Comparison of ENCODE assay signal across 25 cellular contexts in the genomic region with DNA sequence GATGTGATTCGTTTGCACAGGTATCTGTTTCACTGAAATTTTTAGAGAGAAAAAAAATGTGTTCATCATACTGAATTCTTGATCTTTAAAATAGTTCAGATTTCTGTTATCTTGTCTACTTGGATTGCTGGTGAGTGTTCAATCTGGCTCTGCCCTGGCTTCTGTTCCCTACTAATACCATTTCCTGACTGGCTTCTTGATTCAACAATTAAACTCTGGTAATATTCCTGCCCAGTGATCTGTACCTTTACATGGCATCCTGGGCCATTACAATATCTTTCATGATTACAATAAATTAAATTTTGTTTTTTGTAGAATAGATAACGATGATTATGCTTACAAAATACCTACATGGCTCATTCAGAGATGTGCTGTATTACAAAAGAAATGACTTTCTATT.
"Had no signal": no experiment of that assay in that cellular context is flagged by ENCODE, and none has a peak within 500 bp of the region (broad histone marks: within the 10 kb centered on the region; RNA-seq: fewer than 3 reads in every experiment).

No MANE protein-coding gene starts in this region.

- ATAC-seq: stimulated activated effector memory CD8-positive, alpha-beta T cell treated with anti-CD3 and anti-CD28 coated beads, Interleukin-12 subunit alpha, Interleukin-12 subunit beta, amount 100 ng/mL, for 72 hours; stimulated activated memory B cell treated with anti-CD40 and anti-IgM and Interleukin-4, amounts not matched to agents 10 μg/mL and 1 μg/mL and 100 μg/mL, for 72 hours; stimulated activated naive B cell treated with anti-CD40 and anti-IgM and Interleukin-4, amounts not matched to agents 10 μg/mL and 1 μg/mL and 100 μg/mL, for 72 hours; stimulated activated naive CD8-positive, alpha-beta T cell treated with anti-CD3 and anti-CD28 coated beads, Interleukin-15, amount 100 ng/mL, for 72 hours; stimulated activated naive CD8-positive, alpha-beta T cell treated with anti-CD3 and anti-CD28 coated beads, Interleukin-15, Interleukin-2, amounts not matched to agents 100 U/mL and 50 U/mL, for 24 hours; upper lobe of right lung had no signal

- H3K9me3 ChIP-seq: suprapubic skin, testis, thoracic aorta, thyroid gland, tibial artery, tibial nerve, transverse colon, upper lobe of right lung, uterus, vagina had no signal

- H3K4me1 ChIP-seq: suprapubic skin, testis, thyroid gland, tibial artery, tibial nerve, transverse colon, upper lobe of left lung, upper lobe of right lung, uterus, vagina had no signal

- H3K4me3 ChIP-seq: suprapubic skin, testis, thoracic aorta, thyroid gland, tibial artery, tibial nerve, transverse colon, upper lobe of left lung, upper lobe of right lung, uterus, vagina had no signal

- H3K27ac ChIP-seq: suprapubic skin, testis, thoracic aorta, thyroid gland, tibial artery, tibial nerve, transverse colon, upper lobe of left lung, upper lobe of right lung, uterus, vagina had no signal

- DNase-seq: stimulated activated CD4-positive, alpha-beta T cell treated with anti-CD3 and anti-CD28 coated beads, Interleukin-2, amount 100 ng/mL, for 48 hours; stimulated activated CD4-positive, alpha-beta T cell treated with anti-CD3 and anti-CD28 coated beads, Interleukin-4, amount 100 ng/mL, for 1 hour; stimulated activated CD4-positive, alpha-beta T cell treated with anti-CD3 and anti-CD28 coated beads, Interleukin-4, amount 100 ng/mL, for 24 hours; stimulated activated CD4-positive, alpha-beta T cell treated with anti-CD3 and anti-CD28 coated beads, Interleukin-4, amount 100 ng/mL, for 4 hours; stimulated activated CD8-positive, alpha-beta memory T cell treated with anti-CD3 and anti-CD28 coated beads, Interleukin-4, amount 100 ng/mL, for 48 hours; stimulated activated naive B cell treated with anti-CD40 and anti-IgM and Interleukin-4, amounts not matched to agents 10 μg/mL and 1 μg/mL and 100 μg/mL, for 72 hours; stimulated activated naive CD4-positive, alpha-beta T cell; stimulated activated naive CD4-positive, alpha-beta T cell treated with Interleukin-2 at 50 U/mL for 16 hours; stimulated activated naive CD8-positive, alpha-beta T cell treated with anti-CD3 and anti-CD28 coated beads, Interleukin-15, amount 100 ng/mL, for 72 hours; stimulated activated naive CD8-positive, alpha-beta T cell treated with anti-CD3 and anti-CD28 coated beads, Interleukin-15, Interleukin-2, amounts not matched to agents 100 U/mL and 50 U/mL, for 24 hours; substantia nigra; testis; thyroid gland; tibial artery; transverse colon; trophoblast cell; upper lobe of left lung; upper lobe of right lung; uterus had no signal

- H3K36me3 ChIP-seq: suprapubic skin, thoracic aorta, thyroid gland, tibial artery, tibial nerve, transverse colon, upper lobe of left lung, upper lobe of right lung, uterus, vagina had no signal

- H3K27me3 ChIP-seq: suprapubic skin, testis, thyroid gland, tibial artery, tibial nerve, transverse colon, upper lobe of left lung, upper lobe of right lung, uterus, vagina had no signal
